In the genomic region with DNA sequence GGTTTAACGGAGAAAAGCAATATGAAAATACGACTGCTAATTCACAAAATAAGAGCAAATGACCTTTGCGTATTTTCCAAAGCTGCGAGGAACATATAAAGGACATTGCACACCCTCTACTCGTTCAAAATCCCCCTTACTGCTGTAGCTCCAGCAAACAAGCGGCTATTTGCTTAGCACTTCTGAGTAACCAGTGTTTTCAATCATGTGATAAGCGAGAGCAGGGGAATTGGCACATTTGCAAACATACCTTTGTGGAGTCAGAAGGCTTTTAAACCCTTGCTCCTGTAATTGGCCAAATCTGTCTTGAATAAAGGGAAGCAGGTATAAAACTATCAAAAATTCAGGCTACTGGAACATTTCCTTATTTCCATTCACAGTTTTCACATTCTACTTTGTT, we compare ENCODE assay signal across 1 cellular context.
TF ChIP-seq lines count a peak whose summit lies in the region.

No MANE protein-coding gene starts in this region.

TF ChIP-seq in SK-N-SH, 30 proteins besides CTCF, POLR2A, EP300 and RAD21 (continued from another document):
- TF ChIP-seq, protein P1, sequence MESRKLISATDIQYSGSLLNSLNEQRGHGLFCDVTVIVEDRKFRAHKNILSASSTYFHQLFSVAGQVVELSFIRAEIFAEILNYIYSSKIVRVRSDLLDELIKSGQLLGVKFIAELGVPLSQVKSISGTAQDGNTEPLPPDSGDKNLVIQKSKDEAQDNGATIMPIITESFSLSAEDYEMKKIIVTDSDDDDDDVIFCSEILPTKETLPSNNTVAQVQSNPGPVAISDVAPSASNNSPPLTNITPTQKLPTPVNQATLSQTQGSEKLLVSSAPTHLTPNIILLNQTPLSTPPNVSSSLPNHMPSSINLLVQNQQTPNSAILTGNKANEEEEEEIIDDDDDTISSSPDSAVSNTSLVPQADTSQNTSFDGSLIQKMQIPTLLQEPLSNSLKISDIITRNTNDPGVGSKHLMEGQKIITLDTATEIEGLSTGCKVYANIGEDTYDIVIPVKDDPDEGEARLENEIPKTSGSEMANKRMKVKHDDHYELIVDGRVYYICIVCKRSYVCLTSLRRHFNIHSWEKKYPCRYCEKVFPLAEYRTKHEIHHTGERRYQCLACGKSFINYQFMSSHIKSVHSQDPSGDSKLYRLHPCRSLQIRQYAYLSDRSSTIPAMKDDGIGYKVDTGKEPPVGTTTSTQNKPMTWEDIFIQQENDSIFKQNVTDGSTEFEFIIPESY (IDR thresholded peaks at IDR 0.05; ENCODE audit: borderline replicate concordance, low read depth) = no peak
- TF ChIP-seq TCF12 (IDR thresholded peaks at IDR 0.05) (no peak), GATA2 (CRISPR knock-in tag; IDR thresholded peaks at IDR 0.05) (no peak), FOXJ3 (CRISPR knock-in tag; IDR thresholded peaks at IDR 0.05) (no peak), ELF1 (IDR thresholded peaks at IDR 0.05) (no peak), RFX5 (IDR thresholded peaks at IDR 0.05; ENCODE audit: low read length) (no peak), TAF1 (IDR thresholded peaks at IDR 0.05; ENCODE audit: borderline replicate concordance, low read depth, low read length) (no peak), FOXM1 (IDR thresholded peaks at IDR 0.05; ENCODE audit: low read depth) (no peak)
- TF ChIP-seq, protein P2, sequence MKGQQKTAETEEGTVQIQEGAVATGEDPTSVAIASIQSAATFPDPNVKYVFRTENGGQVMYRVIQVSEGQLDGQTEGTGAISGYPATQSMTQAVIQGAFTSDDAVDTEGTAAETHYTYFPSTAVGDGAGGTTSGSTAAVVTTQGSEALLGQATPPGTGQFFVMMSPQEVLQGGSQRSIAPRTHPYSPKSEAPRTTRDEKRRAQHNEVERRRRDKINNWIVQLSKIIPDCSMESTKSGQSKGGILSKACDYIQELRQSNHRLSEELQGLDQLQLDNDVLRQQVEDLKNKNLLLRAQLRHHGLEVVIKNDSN (IDR thresholded peaks at IDR 0.05; ENCODE audit: borderline replicate concordance, low read depth) = no peak
